Comparison of ENCODE assay signal across 8 cellular contexts in genomic region chr12:121802485-121802842, GRCh38. TPM values are rescaled to one million over a fixed set of nuclear protein-coding genes. Genes with fewer than 3 reads are reported as not detected.
A peak's percentile ranks its signal among the peaks of the same experiment; 100 is the strongest.
DNase-seq lines count a peak whose midpoint lies in the region; ATAC-seq and TF ChIP-seq lines count a peak whose summit lies in the region.

No MANE protein-coding gene starts in this region.

- peaks cover 24 to 37% (median 30%) of the 10 kb centered on the region in 7 donors for H3K4me1 Mint-ChIP-seq in naive thymus-derived CD4-positive, alpha-beta T cell

- no peak for ATAC-seq in naive thymus-derived CD4-positive, alpha-beta T cell
- ATAC-seq in HG02884 (IDR thresholded peaks at IDR 0.05; ENCODE audit: unreplicated experiment) (no peak), HG03460 (IDR thresholded peaks at IDR 0.05; ENCODE audit: unreplicated experiment) (no peak)

- TF ChIP-seq CTCF in AG09309 (IDR thresholded peaks at IDR 0.05; ENCODE audit: control insufficient read depth, insufficient read depth, low read depth, low read length, missing control alignments) (no peak), choroid plexus epithelial cell (conservative IDR thresholded peaks at IDR 0.05; ENCODE audit: low read depth, low read length) (no peak)

- peaks cover 37% of the 10 kb centered on the region for H3K36me3 ChIP-seq in KOPT-K1 (ENCODE audit: insufficient read depth, low read length)
- peaks cover 0 to 51% (median 0%) of the 10 kb centered on the region in 3 experiments for H3K36me3 ChIP-seq in naive thymus-derived CD4-positive, alpha-beta T cell (ENCODE audit: control insufficient read depth in 2 of 3, insufficient read depth in 3 of 3, low read length in 3 of 3)

- peak overlapping the region; percentile 98 for H3K27ac ChIP-seq in KOPT-K1 (ENCODE audit: low read depth, low read length, poor library complexity, severe bottlenecking)
- H3K27ac ChIP-seq in naive thymus-derived CD4-positive, alpha-beta T cell (ENCODE audit: low read depth, low read length), result peak overlapping the region; percentile 96

- no peak for DNase-seq in AG09309 (ENCODE audit: low read depth)
- DNase-seq in choroid plexus epithelial cell (ENCODE audit: low read depth), result no peak
- peak in 1 of 9 donors; percentile 56 for DNase-seq in naive thymus-derived CD4-positive, alpha-beta T cell
- DNase-seq in COR-L47 (lab: John Stamatoyannopoulos, UW), result no peak
- no peak for DNase-seq in T-helper 9 cell

- no peaks in the 10 kb centered on the region for H3K9me3 ChIP-seq in KOPT-K1 (ENCODE audit: insufficient read depth, low read length, poor library complexity, severe bottlenecking)
- no peaks in the 10 kb centered on the region for H3K9me3 ChIP-seq in naive thymus-derived CD4-positive, alpha-beta T cell (ENCODE audit: control insufficient read depth in 2 of 3, low read length in 3 of 3)

- intact Hi-C loops in naive thymus-derived CD4-positive, alpha-beta T cell (cut with micrococcal nuclease), result loop anchor here (1.0 to 10.0 kb wide), 7 partner anchors 8 to 422 kb away; partner anchors contain the start of genes KDM2B (in 2 of the 2), DIABLO (in 1 of the 2) and PSMD9 (in 1 of the 2)

- H3K4me3 ChIP-seq in AG09309 (ENCODE audit: control insufficient read depth, low read depth, low read length) (peak overlapping the region; percentile 70), choroid plexus epithelial cell (ENCODE audit: low read depth, low read length) (peak overlapping the region; percentile 63)
- H3K4me3 ChIP-seq in naive thymus-derived CD4-positive, alpha-beta T cell (ENCODE audit: low read length), result peak overlapping the region; percentile 94

- peaks cover 14 to 35% (median 16%) of the 10 kb centered on the region in 5 donors for H3K36me3 Mint-ChIP-seq in naive thymus-derived CD4-positive, alpha-beta T cell

- H3K9me3 Mint-ChIP-seq in naive thymus-derived CD4-positive, alpha-beta T cell, result peaks cover 0 to 9% (median 0%) of the 10 kb centered on the region in 11 donors

- POLR2A ChIA-PET in naive thymus-derived CD4-positive, alpha-beta T cell (lab: Charles Lee), result interaction anchor here (0.6 to 33.4 kb wide), 25 partner anchors 2 to 1602 kb away, joined by 3 to 1941 read pairs (median 8); partner anchors contain the start of genes KDM2B, KNTC1, MORN3 and ORAI1

- CTCF ChIA-PET in naive thymus-derived CD4-positive, alpha-beta T cell (lab: Charles Lee), result interaction anchor here (0.6 to 14.9 kb wide), 9 partner anchors 5 to 1221 kb away, joined by 3 to 609 read pairs (median 4); partner anchors contain the start of genes RHOF and SETD1B

- peak overlapping the region; percentile 89 to 99 (median 96) for H3K4me3 Mint-ChIP-seq in naive thymus-derived CD4-positive, alpha-beta T cell

- no peaks in the 10 kb centered on the region for H3K27me3 ChIP-seq in naive thymus-derived CD4-positive, alpha-beta T cell (ENCODE audit: control insufficient read depth in 2 of 2, insufficient read depth in 2 of 2, low read length in 2 of 2)

- peaks cover 25 to 26% of the 10 kb centered on the region in 2 donors for H3K4me1 ChIP-seq in naive thymus-derived CD4-positive, alpha-beta T cell (ENCODE audit: control insufficient read depth in 2 of 2, insufficient read depth in 2 of 2, low read length in 2 of 2)

- H3K27me3 Mint-ChIP-seq in naive thymus-derived CD4-positive, alpha-beta T cell, result no peaks in the 10 kb centered on the region

- peak overlapping the region; percentile 98 to 100 (median 99) for H3K27ac Mint-ChIP-seq in naive thymus-derived CD4-positive, alpha-beta T cell

RNA-seq across cellular contexts. Expression of gene SETD1B, which starts 1.3 kb away (rescaled TPM):
- 100 to 1,000 TPM in 1 of 5 experiments, 10 to 100 TPM in 4; 35.1 to 124 (median 79.2) TPM for total RNA-seq in naive thymus-derived CD4-positive, alpha-beta T cell
- polyA plus RNA-seq in naive thymus-derived CD4-positive, alpha-beta T cell, result 1 to 10 TPM; 2.1 to 4.3 TPM

RNA-seq across cellular contexts. Expression of gene RHOF, which starts 9.0 kb away (rescaled TPM):
- 100 to 1,000 TPM; 121 to 164 (median 134) TPM for total RNA-seq in naive thymus-derived CD4-positive, alpha-beta T cell
- polyA plus RNA-seq in naive thymus-derived CD4-positive, alpha-beta T cell, result 100 to 1,000 TPM in 1 of 2 donors, 10 to 100 TPM in 1; 69.2 to 115 TPM

RNA-seq across cellular contexts. Expression of gene HPD, which starts 56.2 kb away (rescaled TPM):
- not detected for total RNA-seq in naive thymus-derived CD4-positive, alpha-beta T cell
- polyA plus RNA-seq in naive thymus-derived CD4-positive, alpha-beta T cell, result not detected
